ENCODE assay signal across 22 cellular contexts in the genomic region with DNA sequence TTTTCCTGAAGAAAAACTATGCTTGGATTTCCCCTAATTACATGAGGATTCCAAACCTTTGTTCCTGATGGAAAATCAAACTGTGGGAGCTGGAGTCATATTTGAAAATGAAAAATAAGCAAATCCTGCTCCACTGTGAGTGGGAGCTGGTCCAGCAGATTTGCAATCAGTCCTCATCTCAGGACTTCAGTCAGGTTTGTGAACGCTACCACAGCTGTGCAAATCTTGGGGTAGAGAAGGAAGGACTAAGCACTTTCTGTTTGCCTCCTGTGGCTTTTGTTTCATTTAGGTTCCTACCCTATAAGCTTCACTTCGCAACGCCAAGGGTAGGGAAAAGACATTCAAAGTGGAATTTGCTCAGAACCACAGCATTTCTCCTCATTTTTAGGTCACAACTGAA.
"Had no signal": no experiment of that assay in that cellular context is flagged by ENCODE, and none has a peak within 500 bp of the region (broad histone marks: within the 10 kb centered on the region; RNA-seq: fewer than 3 reads in every experiment).

No MANE protein-coding gene starts in this region.

- H3K4me3 ChIP-seq: heart right ventricle, thoracic aorta, vagina had no signal

- H3K36me3 ChIP-seq: heart right ventricle, thoracic aorta, vagina had no signal

- FAIRE-seq: endometrium had no signal

- H3K9me3 Mint-ChIP-seq: activated CD4-positive, alpha-beta memory T cell treated with anti-CD3 and anti-CD28 coated beads, Interleukin-2, amount 10 ng/mL, durations not matched to agents 7 days and 5 days; activated naive CD8-positive, alpha-beta T cell treated with anti-CD3 and anti-CD28 coated beads, Interleukin-2, amount 10 ng/mL, durations not matched to agents 7 days and 5 days; type B pancreatic cell had no signal

- DNase-seq: activated CD4-positive, alpha-beta memory T cell treated with anti-CD3 and anti-CD28 coated beads, Interleukin-2, amount 10 ng/mL, durations not matched to agents 7 days and 5 days; activated CD4-positive, alpha-beta T cell treated with anti-CD3 and anti-CD28 coated beads for 48 hours; activated effector memory CD4-positive, alpha-beta T cell treated with Interleukin-2 at 50 U/mL for 16 hours; activated naive CD4-positive, alpha-beta T cell treated with anti-CD3 and anti-CD28 coated beads for 36 hours; activated naive CD8-positive, alpha-beta T cell treated with anti-CD3 and anti-CD28 coated beads, Interleukin-2, amount 10 ng/mL, durations not matched to agents 7 days and 5 days; activated T-cell treated with anti-CD3 and anti-CD28 coated beads, Interleukin-2, amount 50 U/mL, for 72 hours; cerebellar nuclear complex; effector CD4-positive, alpha-beta T cell; foreskin fibroblast; heart right ventricle; islet precursor cell; left cardiac atrium; nephron progenitor cell; nucleus accumbens; stimulated activated CD4-positive, alpha-beta T cell treated with anti-CD3 and anti-CD28 coated beads, Interleukin-2, amount 100 ng/mL, for 48 hours; stimulated activated CD8-positive, alpha-beta memory T cell treated with anti-CD3 and anti-CD28 coated beads, Interleukin-4, amount 100 ng/mL, for 48 hours; stimulated activated naive B cell treated with anti-CD40 and anti-IgM and Interleukin-4, amounts not matched to agents 10 μg/mL and 1 μg/mL and 100 μg/mL, for 72 hours had no signal

- ATAC-seq: activated T-cell treated with anti-CD3 and anti-CD28 coated beads, Interleukin-2, amount 50 U/mL, for 72 hours; heart right ventricle; left cardiac atrium; stimulated activated naive B cell treated with anti-CD40 and anti-IgM and Interleukin-4, amounts not matched to agents 10 μg/mL and 1 μg/mL and 100 μg/mL, for 72 hours had no signal

- H3K27me3 ChIP-seq: heart right ventricle, vagina had no signal

- H3K4me1 ChIP-seq: heart right ventricle, vagina had no signal

- H3K9me3 ChIP-seq: thoracic aorta, vagina had no signal

- H3K4me1 Mint-ChIP-seq: activated CD4-positive, alpha-beta memory T cell treated with anti-CD3 and anti-CD28 coated beads, Interleukin-2, amount 10 ng/mL, durations not matched to agents 7 days and 5 days; activated naive CD8-positive, alpha-beta T cell treated with anti-CD3 and anti-CD28 coated beads, Interleukin-2, amount 10 ng/mL, durations not matched to agents 7 days and 5 days; memory B cell; nephron progenitor cell; stimulated activated naive B cell treated with anti-CD40 and anti-IgM and Interleukin-4, amounts not matched to agents 10 μg/mL and 1 μg/mL and 100 μg/mL, for 72 hours had no signal

- H3K36me3 Mint-ChIP-seq: activated naive CD8-positive, alpha-beta T cell treated with anti-CD3 and anti-CD28 coated beads, Interleukin-2, amount 10 ng/mL, durations not matched to agents 7 days and 5 days; memory B cell; stimulated activated naive B cell treated with anti-CD40 and anti-IgM and Interleukin-4, amounts not matched to agents 10 μg/mL and 1 μg/mL and 100 μg/mL, for 72 hours; type B pancreatic cell had no signal

- H3K4me3 Mint-ChIP-seq: activated CD4-positive, alpha-beta memory T cell treated with anti-CD3 and anti-CD28 coated beads, Interleukin-2, amount 10 ng/mL, durations not matched to agents 7 days and 5 days; activated naive CD4-positive, alpha-beta T cell treated with anti-CD3 and anti-CD28 coated beads for 36 hours; activated naive CD8-positive, alpha-beta T cell treated with anti-CD3 and anti-CD28 coated beads, Interleukin-2, amount 10 ng/mL, durations not matched to agents 7 days and 5 days; activated T-cell treated with anti-CD3 and anti-CD28 coated beads, Interleukin-2, amount 50 U/mL, for 72 hours; memory B cell; nephron progenitor cell; stimulated activated naive B cell treated with anti-CD40 and anti-IgM and Interleukin-4, amounts not matched to agents 10 μg/mL and 1 μg/mL and 100 μg/mL, for 72 hours; type B pancreatic cell had no signal

- H3K27ac Mint-ChIP-seq: activated CD4-positive, alpha-beta memory T cell treated with anti-CD3 and anti-CD28 coated beads, Interleukin-2, amount 10 ng/mL, durations not matched to agents 7 days and 5 days; activated naive CD4-positive, alpha-beta T cell treated with anti-CD3 and anti-CD28 coated beads for 36 hours; activated naive CD8-positive, alpha-beta T cell treated with anti-CD3 and anti-CD28 coated beads, Interleukin-2, amount 10 ng/mL, durations not matched to agents 7 days and 5 days; activated T-cell treated with anti-CD3 and anti-CD28 coated beads, Interleukin-2, amount 50 U/mL, for 72 hours; memory B cell; nephron progenitor cell; stimulated activated naive B cell treated with anti-CD40 and anti-IgM and Interleukin-4, amounts not matched to agents 10 μg/mL and 1 μg/mL and 100 μg/mL, for 72 hours; type B pancreatic cell had no signal

- H3K27me3 Mint-ChIP-seq: activated CD4-positive, alpha-beta memory T cell treated with anti-CD3 and anti-CD28 coated beads, Interleukin-2, amount 10 ng/mL, durations not matched to agents 7 days and 5 days; activated naive CD8-positive, alpha-beta T cell treated with anti-CD3 and anti-CD28 coated beads, Interleukin-2, amount 10 ng/mL, durations not matched to agents 7 days and 5 days; type B pancreatic cell had no signal

- H3K27ac ChIP-seq: heart right ventricle, thoracic aorta, vagina had no signal
